21 cellular contexts compared by ENCODE assay signal in the genomic region with DNA sequence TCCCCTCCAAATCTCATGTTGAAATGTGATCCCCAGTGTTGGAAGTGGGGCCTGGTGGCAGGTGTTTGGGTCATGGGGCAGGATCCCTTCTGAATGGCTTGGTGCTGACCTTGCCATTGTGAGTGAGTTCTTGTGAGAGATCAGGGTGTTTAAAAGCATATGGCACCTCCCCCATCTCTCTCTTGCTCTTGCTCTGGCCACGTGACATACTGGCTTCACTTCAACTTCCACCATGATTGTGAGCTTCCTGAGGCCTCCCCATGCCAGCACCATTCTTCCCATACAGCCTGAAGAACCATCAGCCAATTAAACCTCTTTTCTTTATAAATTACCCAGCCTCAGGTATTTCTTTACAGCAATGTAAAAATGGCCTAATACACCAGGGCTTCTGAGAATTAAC.
"Had no signal": no experiment of that assay in that cellular context is flagged by ENCODE, and none has a peak within 500 bp of the region (broad histone marks: within the 10 kb centered on the region; RNA-seq: fewer than 3 reads in every experiment).

No MANE protein-coding gene starts in this region.

- H3K9me3 Mint-ChIP-seq: dendritic cell treated with granulocyte-macrophage colony-stimulating factor and Interleukin-4, amounts not matched to agents 40 ng/mL and 50 ng/mL, for 4 days; effector memory CD8-positive, alpha-beta T cell had no signal

- H3K36me3 ChIP-seq: colonic mucosa, esophagus muscularis mucosa, gastroesophageal sphincter, heart left ventricle, left lung, lower lobe of right lung had no signal

- H3K79me2 ChIP-seq: hepatocyte had no signal

- H2AFZ ChIP-seq: hepatocyte had no signal

- ATAC-seq: effector memory CD8-positive, alpha-beta T cell; foreskin keratinocyte; gastroesophageal sphincter; heart left ventricle; left colon; left lung; left ventricle myocardium superior; lower lobe of right lung; naive thymus-derived CD4-positive, alpha-beta T cell had no signal

- H3K27me3 Mint-ChIP-seq: dendritic cell treated with granulocyte-macrophage colony-stimulating factor and Interleukin-4, amounts not matched to agents 40 ng/mL and 50 ng/mL, for 4 days had no signal

- H3K4me3 Mint-ChIP-seq: dendritic cell treated with granulocyte-macrophage colony-stimulating factor and Interleukin-4, amounts not matched to agents 40 ng/mL and 50 ng/mL, for 4 days; effector memory CD8-positive, alpha-beta T cell; naive thymus-derived CD4-positive, alpha-beta T cell had no signal

- DNase-seq: colonic mucosa; cortex of kidney; effector CD8-positive, alpha-beta T cell; effector memory CD8-positive, alpha-beta T cell; foreskin keratinocyte; heart left ventricle; hypothalamus; islet precursor cell; kidney; kidney glomerular epithelial cell; left colon; left lung; left ventricle myocardium superior; lower lobe of right lung; mesenchymal stem cell; midbrain; naive thymus-derived CD4-positive, alpha-beta T cell had no signal

- H3K27me3 ChIP-seq: colonic mucosa, foreskin keratinocyte, hepatocyte, left lung had no signal

- H3K4me1 ChIP-seq: colonic mucosa, esophagus muscularis mucosa, foreskin keratinocyte, gastroesophageal sphincter, heart left ventricle, left lung, lower lobe of right lung had no signal

- H3K4me3 ChIP-seq: colonic mucosa, esophagus muscularis mucosa, gastroesophageal sphincter, heart left ventricle, hepatocyte, left lung, lower lobe of right lung had no signal

- H3K27ac Mint-ChIP-seq: dendritic cell treated with granulocyte-macrophage colony-stimulating factor and Interleukin-4, amounts not matched to agents 40 ng/mL and 50 ng/mL, for 4 days; effector memory CD8-positive, alpha-beta T cell; naive thymus-derived CD4-positive, alpha-beta T cell had no signal

- H3K9me3 ChIP-seq: colonic mucosa, esophagus muscularis mucosa, gastroesophageal sphincter, heart left ventricle, left lung, lower lobe of right lung had no signal

- H3K27ac ChIP-seq: colonic mucosa, esophagus muscularis mucosa, foreskin keratinocyte, gastroesophageal sphincter, heart left ventricle, hepatocyte, left lung, lower lobe of right lung had no signal

- H3K4me2 ChIP-seq: hepatocyte had no signal

- H3K4me1 Mint-ChIP-seq: naive thymus-derived CD4-positive, alpha-beta T cell had no signal
